9 cellular contexts compared by ENCODE assay signal in genomic region chr13:44273991-44274810, GRCh38.
DNase-seq lines count a peak whose midpoint lies in the region; ATAC-seq and TF ChIP-seq lines count a peak whose summit lies in the region.
"Had no signal": no experiment of that assay in that cellular context is flagged by ENCODE, and none has a peak within 500 bp of the region (broad histone marks: within the 10 kb centered on the region; RNA-seq: fewer than 3 reads in every experiment).

No MANE protein-coding gene starts in this region.

- H3K4me1 Mint-ChIP-seq in activated T-helper 2 cell treated with anti-CD3 and anti-CD28 coated beads, Interferon-gamma antibody, Interleukin-2, Interleukin-4, amounts not matched to agents 10 μg/mL and 5 μg/mL and 100 μg/mL, durations not matched to agents 14 hours and 24 hours and 36 hours (ENCODE audit: low read depth): peaks cover 30% of the 10 kb centered on the region
- peaks cover 58% of the 10 kb centered on the region for H3K4me1 Mint-ChIP-seq in stimulated activated naive CD8-positive, alpha-beta T cell treated with anti-CD3 and anti-CD28 coated beads, Interleukin-15, Interleukin-2, amounts not matched to agents 100 ng/mL and 50 ng/mL, for 24 hours (ENCODE audit: low read depth)

- intact Hi-C loops in activated T-helper 2 cell treated with anti-CD3 and anti-CD28 coated beads, Interferon-gamma antibody, Interleukin-2, Interleukin-4, amounts not matched to agents 10 μg/mL and 5 μg/mL and 100 μg/mL, durations not matched to agents 14 hours and 24 hours and 36 hours (cut with micrococcal nuclease): loop anchor here (1.0 kb wide), 1 partner anchor 15 kb away; no protein-coding TSS in a partner anchor

- peak overlapping the region; percentile 71 to 78 for H3K27ac ChIP-seq in right atrium auricular region

- TF ChIP-seq CTCF in GM06990 (IDR thresholded peaks at IDR 0.05; ENCODE audit: insufficient read depth, low read length, poor library complexity, severe bottlenecking) (no peak), right atrium auricular region (IDR thresholded peaks at IDR 0.05) (no peak), BE2C (IDR thresholded peaks at IDR 0.05; ENCODE audit: low read depth, low read length) (no peak)

- H3K4me3 ChIP-seq in GM06990 (replicated peaks; ENCODE audit: low read depth, low read length) (no peak overlapping the region; the same call in 1 of the 2 replicates), right atrium auricular region (no peak overlapping the region), BE2C (ENCODE audit: low read depth, low read length) (no peak overlapping the region)

- DNase-seq in GM06990 (ENCODE audit: extremely low read depth, insufficient read length): peak; percentile 10
- peak; percentile 24 for DNase-seq in KBM-7
- no peak for DNase-seq in activated T-helper 2 cell treated with anti-CD3 and anti-CD28 coated beads, Interferon-gamma antibody, Interleukin-2, Interleukin-4, amounts not matched to agents 10 μg/mL and 5 μg/mL and 100 μg/mL, durations not matched to agents 14 hours and 24 hours and 36 hours (ENCODE audit: low spot score)
- no peak for DNase-seq in right atrium auricular region (ENCODE audit: low spot score)
- DNase-seq in BE2C: no peak
- no peak for DNase-seq in NCI-H2107 treated with DMSO at 0.1 percent for 48 hours (lab: John Stamatoyannopoulos, UW; ENCODE audit: unreplicated experiment)

- ATAC-seq in GM21447 (IDR thresholded peaks at IDR 0.05; ENCODE audit: unreplicated experiment): peak; percentile 92
- ATAC-seq: Panc1 had no signal

- H3K9me3 ChIP-seq in right atrium auricular region (no peaks in the 10 kb centered on the region), BE2C (no peaks in the 10 kb centered on the region)

- H3K27me3 Mint-ChIP-seq in activated T-helper 2 cell treated with anti-CD3 and anti-CD28 coated beads, Interferon-gamma antibody, Interleukin-2, Interleukin-4, amounts not matched to agents 10 μg/mL and 5 μg/mL and 100 μg/mL, durations not matched to agents 14 hours and 24 hours and 36 hours (ENCODE audit: low read depth): peaks cover 21% of the 10 kb centered on the region
- H3K27me3 Mint-ChIP-seq in stimulated activated naive CD8-positive, alpha-beta T cell treated with anti-CD3 and anti-CD28 coated beads, Interleukin-15, Interleukin-2, amounts not matched to agents 100 ng/mL and 50 ng/mL, for 24 hours: no peaks in the 10 kb centered on the region

- no peaks in the 10 kb centered on the region for H3K27me3 ChIP-seq in GM06990 (replicated peaks; ENCODE audit: control insufficient read depth, insufficient read depth, low read length)
- no peaks in the 10 kb centered on the region for H3K27me3 ChIP-seq in right atrium auricular region
- H3K27me3 ChIP-seq in BE2C: no peaks in the 10 kb centered on the region

- H3K36me3 ChIP-seq in GM06990 (ENCODE audit: control insufficient read depth, insufficient read depth, low read length): no peaks in the 10 kb centered on the region
- no peaks in the 10 kb centered on the region for H3K36me3 ChIP-seq in right atrium auricular region
- H3K36me3 ChIP-seq in BE2C: no peaks in the 10 kb centered on the region

- peak overlapping the region; percentile 73 for H3K27ac Mint-ChIP-seq in activated T-helper 2 cell treated with anti-CD3 and anti-CD28 coated beads, Interferon-gamma antibody, Interleukin-2, Interleukin-4, amounts not matched to agents 10 μg/mL and 5 μg/mL and 100 μg/mL, durations not matched to agents 14 hours and 24 hours and 36 hours
- peak overlapping the region; percentile 92 for H3K27ac Mint-ChIP-seq in stimulated activated naive CD8-positive, alpha-beta T cell treated with anti-CD3 and anti-CD28 coated beads, Interleukin-15, Interleukin-2, amounts not matched to agents 100 ng/mL and 50 ng/mL, for 24 hours

- H3K4me1 ChIP-seq in right atrium auricular region (peaks cover 0 to 42% of the 10 kb centered on the region in 2 donors), BE2C (peaks cover 63% of the 10 kb centered on the region)

- in situ Hi-C loops in KBM-7 (cut with MboI; ENCODE audit: low pct_unique_long_range_greater_than_20kb, low sequenced_read_pairs): no loop called here

- peaks cover 12% of the 10 kb centered on the region for H3K36me3 Mint-ChIP-seq in activated T-helper 2 cell treated with anti-CD3 and anti-CD28 coated beads, Interferon-gamma antibody, Interleukin-2, Interleukin-4, amounts not matched to agents 10 μg/mL and 5 μg/mL and 100 μg/mL, durations not matched to agents 14 hours and 24 hours and 36 hours (ENCODE audit: low read depth)
- H3K36me3 Mint-ChIP-seq in stimulated activated naive CD8-positive, alpha-beta T cell treated with anti-CD3 and anti-CD28 coated beads, Interleukin-15, Interleukin-2, amounts not matched to agents 100 ng/mL and 50 ng/mL, for 24 hours (ENCODE audit: low read depth): no peaks in the 10 kb centered on the region

- peak overlapping the region; percentile 46 for H3K4me3 Mint-ChIP-seq in activated T-helper 2 cell treated with anti-CD3 and anti-CD28 coated beads, Interferon-gamma antibody, Interleukin-2, Interleukin-4, amounts not matched to agents 10 μg/mL and 5 μg/mL and 100 μg/mL, durations not matched to agents 14 hours and 24 hours and 36 hours (ENCODE audit: low read depth)
- H3K4me3 Mint-ChIP-seq in stimulated activated naive CD8-positive, alpha-beta T cell treated with anti-CD3 and anti-CD28 coated beads, Interleukin-15, Interleukin-2, amounts not matched to agents 100 ng/mL and 50 ng/mL, for 24 hours: peak overlapping the region; percentile 69

- H3K9me3 Mint-ChIP-seq in activated T-helper 2 cell treated with anti-CD3 and anti-CD28 coated beads, Interferon-gamma antibody, Interleukin-2, Interleukin-4, amounts not matched to agents 10 μg/mL and 5 μg/mL and 100 μg/mL, durations not matched to agents 14 hours and 24 hours and 36 hours: peaks cover 8% of the 10 kb centered on the region
- peaks cover 2% of the 10 kb centered on the region for H3K9me3 Mint-ChIP-seq in stimulated activated naive CD8-positive, alpha-beta T cell treated with anti-CD3 and anti-CD28 coated beads, Interleukin-15, Interleukin-2, amounts not matched to agents 100 ng/mL and 50 ng/mL, for 24 hours

Comparison
In these comparisons a context has a peak if more than half of its experiments do, and no peak if none do; other contexts are left out.
1. DNase-seq: peak in GM06990 (single experiment) and KBM-7 (single experiment); none in activated T-helper 2 cell treated with anti-CD3 and anti-CD28 coated beads, Interferon-gamma antibody, Interleukin-2, Interleukin-4, amounts not matched to agents 10 μg/mL and 5 μg/mL and 100 μg/mL, durations not matched to agents 14 hours and 24 hours and 36 hours (single experiment), right atrium auricular region (single experiment), BE2C (single experiment) and NCI-H2107 treated with DMSO at 0.1 percent for 48 hours (single experiment).